In genomic region chr14:22509036-22509709, GRCh38 we compare ENCODE assay signal across 15 cellular contexts.
DNase-seq lines count a peak whose midpoint lies in the region; ATAC-seq and TF ChIP-seq lines count a peak whose summit lies in the region.
"Had no signal": no experiment of that assay in that cellular context is flagged by ENCODE, and none has a peak within 500 bp of the region (broad histone marks: within the 10 kb centered on the region; RNA-seq: fewer than 3 reads in every experiment).

No MANE protein-coding gene starts in this region.

- no peak for TF ChIP-seq CTCF in CD4-positive, alpha-beta T cell (IDR thresholded peaks at IDR 0.05)
- no peak for TF ChIP-seq CTCF in tibial artery (IDR thresholded peaks at IDR 0.05)

- H3K23ac ChIP-seq in mesendoderm (ENCODE audit: low read length) = no peak overlapping the region

- CTCF ChIA-PET in CD4-positive, alpha-beta T cell (lab: Charles Lee) = interaction anchor here (1.0 to 2.3 kb wide), 5 partner anchors 8 to 291 kb away, joined by 3 to 13 read pairs (median 4); no protein-coding TSS in a partner anchor
- CTCF ChIA-PET in T-cell (lab: Charles Lee) = interaction anchor here (0.5 to 2.4 kb wide), 10 partner anchors 12 to 867 kb away, joined by 3 to 11 read pairs (median 4); no protein-coding TSS in a partner anchor

- H3K36me3 Mint-ChIP-seq in CD4-positive, alpha-beta T cell (ENCODE audit: low read depth) = peaks cover 88% of the 10 kb centered on the region
- peaks cover 71% of the 10 kb centered on the region for H3K36me3 Mint-ChIP-seq in T-cell
- H3K36me3 Mint-ChIP-seq: mesothelial cell of epicardium had no signal

- H2BK5ac ChIP-seq in mesendoderm (ENCODE audit: low read length) = no peak overlapping the region

- no peaks in the 10 kb centered on the region for H3K36me3 ChIP-seq in mesendoderm (ENCODE audit: control insufficient read depth, insufficient read depth, low read length)
- H3K36me3 ChIP-seq in tibial artery = no peaks in the 10 kb centered on the region

- H3K4me1 Mint-ChIP-seq in CD4-positive, alpha-beta T cell (ENCODE audit: low read depth) = peaks cover 85% of the 10 kb centered on the region
- peaks cover 79 to 90% (median 90%) of the 10 kb centered on the region in 3 donors for H3K4me1 Mint-ChIP-seq in T-cell

- H2BK120ac ChIP-seq in mesendoderm (ENCODE audit: low read depth, low read length) = no peak overlapping the region

- intact Hi-C loops in CD4-positive, alpha-beta T cell (cut with DNase I, micrococcal nuclease) = loop anchor here in 1 of 2 experiments (10.0 kb wide), 1 partner anchor 514 kb away; no protein-coding TSS in a partner anchor
- intact Hi-C loops in tibial artery (cut with DNase I; ENCODE audit: low total_unique reads) = no loop called here

- peaks cover 7% of the 10 kb centered on the region for H3K4me1 ChIP-seq in mesendoderm (ENCODE audit: control insufficient read depth, low read depth, low read length)
- H3K4me1 ChIP-seq in tibial artery = peaks cover 0 to 41% (median 25%) of the 10 kb centered on the region in 4 donors

- H3K4me3 ChIP-seq in mesendoderm (ENCODE audit: low read length) (no peak overlapping the region), tibial artery (no peak overlapping the region)
- H3K4me3 ChIP-seq: testis had no signal

- no peak overlapping the region for H4K8ac ChIP-seq in mesendoderm (ENCODE audit: low read depth, low read length)

- H4K5ac ChIP-seq in mesendoderm (ENCODE audit: low read length) = no peak overlapping the region

- H3K27ac ChIP-seq in CD4-positive, alpha-beta T cell (ENCODE audit: low read depth, low read length) = peak overlapping the region; percentile 99
- H3K27ac ChIP-seq in mesendoderm (ENCODE audit: low read depth, low read length) (no peak overlapping the region), tibial artery (no peak overlapping the region)
- H3K27ac ChIP-seq: testis had no signal

- no peak overlapping the region for H2BK15ac ChIP-seq in mesendoderm (replicated peaks; ENCODE audit: low read depth)

- H2AK5ac ChIP-seq in mesendoderm (ENCODE audit: low read length) = peak overlapping the region; percentile 60

- peak; percentile 30 for TF ChIP-seq POLR2A in GM10847 (IDR thresholded peaks at IDR 0.05; ENCODE audit: extremely low read depth, insufficient read length)

- no peaks in the 10 kb centered on the region for H3K79me2 ChIP-seq in mesendoderm (ENCODE audit: control insufficient read depth, insufficient read depth, low read length)

- peak overlapping the region; percentile 93 for H3K27ac Mint-ChIP-seq in CD4-positive, alpha-beta T cell
- peak overlapping the region; percentile 95 to 96 for H3K27ac Mint-ChIP-seq in T-cell
- H3K27ac Mint-ChIP-seq: mesothelial cell of epicardium had no signal

- no peaks in the 10 kb centered on the region for H3K9me3 ChIP-seq in CD4-positive, alpha-beta T cell (ENCODE audit: control insufficient read depth, low read length)
- no peaks in the 10 kb centered on the region for H3K9me3 ChIP-seq in tibial artery
- H3K9me3 ChIP-seq: testis had no signal

- POLR2A ChIA-PET in CD4-positive, alpha-beta T cell (lab: Charles Lee) = interaction anchor here (0.7 to 29.1 kb wide), 18 partner anchors 5 to 773 kb away, joined by 3 to 613 read pairs (median 8); no protein-coding TSS in a partner anchor
- POLR2A ChIA-PET in T-cell (lab: Charles Lee) = interaction anchor here (0.6 to 4.7 kb wide), 10 partner anchors 11 to 61 kb away, joined by 3 to 45 read pairs (median 6); no protein-coding TSS in a partner anchor

- no peaks in the 10 kb centered on the region for H3K9me3 Mint-ChIP-seq in CD4-positive, alpha-beta T cell
- H3K9me3 Mint-ChIP-seq in T-cell = no peaks in the 10 kb centered on the region
- H3K9me3 Mint-ChIP-seq: mesothelial cell of epicardium had no signal

- no peak overlapping the region for H3K18ac ChIP-seq in mesendoderm (ENCODE audit: low read length)

- H3K4ac ChIP-seq in mesendoderm (ENCODE audit: low read depth, low read length) = no peak overlapping the region

- no peak for DNase-seq in CD4-positive, alpha-beta T cell
- DNase-seq in T-cell (no peak), mesendoderm (no peak), C1 segment of cervical spinal cord (lab: John Stamatoyannopoulos, UW) (no peak), tibial artery (no peak)
- DNase-seq in stimulated activated CD4-positive, alpha-beta T cell treated with anti-CD3 and anti-CD28 coated beads, Interleukin-2, amount 100 ng/mL, for 24 hours = no peak
- DNase-seq: activated CD4-positive, CD25-positive, alpha-beta regulatory T cell treated with anti-CD3 and anti-CD28 coated beads, Interleukin-2, amount 50 U/mL, for 72 hours; amniotic stem cell; dermis blood vessel endothelial cell; NCI-H526 treated with DMSO at 0.1 percent for 48 hours; retina; testis had no signal

- no peaks in the 10 kb centered on the region for H3K27me3 ChIP-seq in CD4-positive, alpha-beta T cell (ENCODE audit: control insufficient read depth, insufficient read depth, low read length)
- no peaks in the 10 kb centered on the region for H3K27me3 ChIP-seq in mesendoderm (ENCODE audit: insufficient read depth, low read length, poor library complexity)
- H3K27me3 ChIP-seq in tibial artery = no peaks in the 10 kb centered on the region
- H3K27me3 ChIP-seq: testis had no signal

- no CpG with 5 or more reads among the region's 7 CpGs for WGBS in mesendoderm (ENCODE audit: extremely low coverage, insufficient coverage, low lambda C conversion rate)

- H3K4me3 Mint-ChIP-seq in CD4-positive, alpha-beta T cell = peak overlapping the region; percentile 77
- H3K4me3 Mint-ChIP-seq in T-cell = peak overlapping the region; percentile 82 to 86 (median 83)
- H3K4me3 Mint-ChIP-seq: mesothelial cell of epicardium had no signal

- H3K56ac ChIP-seq in mesendoderm (ENCODE audit: low read length) = no peak overlapping the region

- no peak for ATAC-seq in CD4-positive, alpha-beta T cell (ENCODE audit: poor library complexity)
- no peak for ATAC-seq in T-cell (replicated peaks in 1 of 4)
- ATAC-seq: HCT116 had no signal

- H3K27me3 Mint-ChIP-seq in CD4-positive, alpha-beta T cell = no peaks in the 10 kb centered on the region
- no peaks in the 10 kb centered on the region for H3K27me3 Mint-ChIP-seq in T-cell

- no peaks in the 10 kb centered on the region for H3K79me1 ChIP-seq in mesendoderm (ENCODE audit: low read length)

- H3K9ac ChIP-seq in mesendoderm (ENCODE audit: low read length) = no peak overlapping the region

- no peak overlapping the region for H3K4me2 ChIP-seq in mesendoderm (ENCODE audit: low read length)
